ENCODE assay signal across 1 cellular context in the genomic region with DNA sequence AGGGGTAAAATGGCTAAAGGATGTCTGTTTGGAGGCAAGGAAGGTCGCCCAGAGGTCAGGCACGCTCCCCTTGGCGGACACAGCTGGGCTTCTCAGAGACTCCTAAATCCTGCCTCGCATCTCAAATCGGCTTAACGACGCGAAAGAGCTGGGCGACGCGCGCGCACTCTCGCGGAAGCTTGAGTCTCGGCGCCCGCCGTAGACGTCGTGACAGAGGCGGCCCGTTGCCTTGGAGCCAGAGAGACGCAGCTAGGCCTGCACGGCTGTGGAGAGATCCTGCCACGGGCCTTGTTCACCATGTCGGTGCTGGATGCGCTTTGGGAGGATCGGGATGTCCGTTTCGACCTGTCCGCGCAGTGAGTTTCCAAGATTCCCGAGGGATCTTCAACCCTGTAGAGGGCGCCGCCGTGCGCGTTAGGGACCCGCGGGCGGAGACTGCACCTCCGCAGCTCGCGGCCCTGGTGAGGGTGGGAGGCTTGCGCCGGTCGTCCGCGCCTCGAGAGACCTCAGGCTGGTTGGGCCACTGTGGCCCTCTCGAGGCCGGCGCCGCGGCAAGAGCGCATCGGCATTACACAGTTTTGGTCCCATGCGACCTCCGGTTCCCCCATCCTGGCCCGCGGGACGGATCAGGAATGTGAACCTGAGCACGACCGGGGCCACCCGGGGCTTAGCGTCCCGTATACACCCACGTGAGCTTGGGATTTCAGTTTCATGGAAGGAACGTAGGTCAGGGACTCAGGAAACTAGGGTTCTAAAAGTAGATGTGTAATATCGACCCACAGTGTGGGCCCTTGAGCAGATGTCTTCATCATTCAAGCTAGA.
TF ChIP-seq lines count a peak whose summit lies in the region.

Gene BBS5 (plus strand): TSS at position 238 of the 822 bp plus-strand sequence. CDS start 60 bp downstream, at position 298.

TF ChIP-seq in SK-N-SH, 30 proteins besides CTCF, POLR2A, EP300 and RAD21 (continued from another document):
- TF ChIP-seq, protein P1, sequence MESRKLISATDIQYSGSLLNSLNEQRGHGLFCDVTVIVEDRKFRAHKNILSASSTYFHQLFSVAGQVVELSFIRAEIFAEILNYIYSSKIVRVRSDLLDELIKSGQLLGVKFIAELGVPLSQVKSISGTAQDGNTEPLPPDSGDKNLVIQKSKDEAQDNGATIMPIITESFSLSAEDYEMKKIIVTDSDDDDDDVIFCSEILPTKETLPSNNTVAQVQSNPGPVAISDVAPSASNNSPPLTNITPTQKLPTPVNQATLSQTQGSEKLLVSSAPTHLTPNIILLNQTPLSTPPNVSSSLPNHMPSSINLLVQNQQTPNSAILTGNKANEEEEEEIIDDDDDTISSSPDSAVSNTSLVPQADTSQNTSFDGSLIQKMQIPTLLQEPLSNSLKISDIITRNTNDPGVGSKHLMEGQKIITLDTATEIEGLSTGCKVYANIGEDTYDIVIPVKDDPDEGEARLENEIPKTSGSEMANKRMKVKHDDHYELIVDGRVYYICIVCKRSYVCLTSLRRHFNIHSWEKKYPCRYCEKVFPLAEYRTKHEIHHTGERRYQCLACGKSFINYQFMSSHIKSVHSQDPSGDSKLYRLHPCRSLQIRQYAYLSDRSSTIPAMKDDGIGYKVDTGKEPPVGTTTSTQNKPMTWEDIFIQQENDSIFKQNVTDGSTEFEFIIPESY (IDR thresholded peaks at IDR 0.05; ENCODE audit: borderline replicate concordance, low read depth), result peak; percentile 79
- TF ChIP-seq CHD2 (IDR thresholded peaks at IDR 0.05; ENCODE audit: low read length, partially characterized antibody) (peak; percentile 95), EZH2phosphoT487 (IDR thresholded peaks at IDR 0.05; ENCODE audit: borderline replicate concordance, low read depth) (no peak), TEAD4 (IDR thresholded peaks at IDR 0.05; ENCODE audit: borderline replicate concordance, insufficient read depth) (0 out of 2 replicates have a peak, but pooled peaks have one; percentile 9), TAF1 (IDR thresholded peaks at IDR 0.05; ENCODE audit: borderline replicate concordance, low read depth, low read length) (peak; percentile 37; the same call in 1 of the 2 replicates), SIN3A (IDR thresholded peaks at IDR 0.05; ENCODE audit: borderline replicate concordance, low read depth, low read length) (peak; percentile 95; the same call in 1 of the 2 replicates), NRF1 (IDR thresholded peaks at IDR 0.05; ENCODE audit: low read depth, low read length) (no peak; the same call in 1 of the 2 replicates), RXRA (IDR thresholded peaks at IDR 0.05; ENCODE audit: borderline replicate concordance, low read depth) (no peak), FOSL2 (IDR thresholded peaks at IDR 0.05; ENCODE audit: borderline replicate concordance, low read depth) (no peak)
- TF ChIP-seq, protein P2, sequence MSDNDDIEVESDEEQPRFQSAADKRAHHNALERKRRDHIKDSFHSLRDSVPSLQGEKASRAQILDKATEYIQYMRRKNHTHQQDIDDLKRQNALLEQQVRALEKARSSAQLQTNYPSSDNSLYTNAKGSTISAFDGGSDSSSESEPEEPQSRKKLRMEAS (IDR thresholded peaks at IDR 0.05; ENCODE audit: low read depth), result peak; percentile 20; the same call in 1 of the 2 replicates
